In the genomic region with DNA sequence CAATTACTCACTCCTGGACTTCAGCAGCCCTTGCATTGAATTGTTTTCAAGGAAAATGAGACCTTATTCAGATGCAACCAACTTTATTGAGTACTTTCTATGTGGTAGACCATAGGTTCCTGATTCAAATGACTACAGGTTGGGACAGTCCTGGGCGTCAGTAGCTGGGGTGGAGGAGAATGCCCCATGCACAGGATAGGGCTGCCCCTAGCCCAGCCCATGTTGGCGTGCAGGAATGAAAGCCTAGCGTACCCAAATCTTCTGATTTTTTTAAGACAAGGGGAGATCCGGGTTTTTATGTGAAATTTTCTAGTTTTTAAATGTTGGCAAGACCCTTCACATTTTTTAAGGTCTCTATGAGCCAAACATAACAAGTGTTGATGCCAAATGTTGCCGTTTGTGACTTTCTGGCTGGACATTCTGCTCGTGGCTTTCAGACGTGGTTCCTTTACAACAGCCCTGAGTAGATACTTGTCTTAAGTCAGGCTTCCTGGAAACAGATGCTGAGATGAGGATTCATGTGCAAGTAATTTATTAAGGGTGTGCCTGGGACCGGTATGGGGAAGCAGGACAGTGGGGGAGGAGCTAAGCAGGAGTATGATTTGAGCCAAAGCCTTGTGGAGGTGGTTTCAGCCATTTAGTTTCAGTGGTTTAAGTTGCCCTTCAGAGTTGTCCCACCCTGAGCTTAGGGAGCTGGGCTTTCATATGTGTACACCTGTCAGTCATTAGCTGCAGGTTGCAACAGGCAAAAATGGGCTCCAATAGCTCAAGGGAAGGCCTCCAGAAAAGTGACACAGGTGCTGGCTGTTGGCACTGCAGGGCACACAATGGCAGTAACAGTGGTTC, we compare ENCODE assay signal across 14 cellular contexts.
A peak's percentile ranks its signal among the peaks of the same experiment; 100 is the strongest.
DNase-seq lines count a peak whose midpoint lies in the region; ATAC-seq, FAIRE-seq and TF ChIP-seq lines count a peak whose summit lies in the region.
"Had no signal": no experiment of that assay in that cellular context is flagged by ENCODE, and none has a peak within 500 bp of the region (broad histone marks: within the 10 kb centered on the region; RNA-seq: fewer than 3 reads in every experiment).

No MANE protein-coding gene starts in this region.

- H3K9ac ChIP-seq in GM23248 = no peak overlapping the region

- H3K27me3 ChIP-seq in MG63 (no peaks in the 10 kb centered on the region), hepatocyte (no peaks in the 10 kb centered on the region), GM23248 (replicated peaks; ENCODE audit: insufficient read depth) (peaks cover 7% of the 10 kb centered on the region)

- no peaks in the 10 kb centered on the region for H4K20me1 ChIP-seq in hepatocyte (ENCODE audit: insufficient read depth, poor library complexity, severe bottlenecking)
- H4K20me1 ChIP-seq in GM23248 (ENCODE audit: insufficient read depth) = no peaks in the 10 kb centered on the region

- H3K27ac ChIP-seq in hepatocyte = no peak overlapping the region
- no peak overlapping the region for H3K27ac ChIP-seq in GM23248

- H2AFZ ChIP-seq in hepatocyte (no peak overlapping the region), GM23248 (no peak overlapping the region)

- H3K9me2 ChIP-seq in hepatocyte (replicated peaks; ENCODE audit: insufficient read depth) (no peaks in the 10 kb centered on the region), GM23248 (ENCODE audit: insufficient read depth) (no peaks in the 10 kb centered on the region)

- no peak overlapping the region for H3K4me2 ChIP-seq in hepatocyte
- no peak overlapping the region for H3K4me2 ChIP-seq in GM23248 (ENCODE audit: unreplicated experiment)

- H3K4me1 ChIP-seq in hepatocyte (ENCODE audit: insufficient read depth) = no peaks in the 10 kb centered on the region
- H3K4me1 ChIP-seq in GM23248 (ENCODE audit: insufficient read depth) = no peaks in the 10 kb centered on the region

- H3K79me2 ChIP-seq in hepatocyte = no peaks in the 10 kb centered on the region
- H3K79me2 ChIP-seq in GM23248 (ENCODE audit: insufficient read depth) = no peaks in the 10 kb centered on the region

- in situ Hi-C loops in GM23248 (cut with MboI) = no loop called here

- H3K36me3 ChIP-seq in MG63 = no peaks in the 10 kb centered on the region
- H3K36me3 ChIP-seq in hepatocyte (replicated peaks; ENCODE audit: insufficient read depth, low read depth) = no peaks in the 10 kb centered on the region
- H3K36me3 ChIP-seq in GM23248 (ENCODE audit: low read depth) = no peaks in the 10 kb centered on the region

- 75% methylated on average over 8 of the region's 8 CpGs for WGBS in hepatocyte (ENCODE audit: low lambda C conversion rate, missing lambda C conversion rate)
- 4% methylated on average over 8 of the region's 8 CpGs for WGBS in GM23248 (ENCODE audit: low coverage in 1 of 2, low lambda C conversion rate in 2 of 2, missing lambda C conversion rate in 2 of 2), 2 experiments

- no peak for TF ChIP-seq CTCF in hepatocyte (IDR thresholded peaks at IDR 0.05; ENCODE audit: poor library complexity)

- no peaks in the 10 kb centered on the region for H3K36me3 Mint-ChIP-seq in activated T-cell treated with anti-CD3 and anti-CD28 coated beads, Interleukin-2, amount 50 U/mL, for 4 hours (ENCODE audit: insufficient read depth)
- H3K36me3 Mint-ChIP-seq: CD8-positive, alpha-beta T cell; memory B cell; stimulated activated effector memory CD8-positive, alpha-beta T cell treated with anti-CD3 and anti-CD28 coated beads, Interleukin-12 subunit alpha, Interleukin-12 subunit beta, amount 100 ng/mL, for 72 hours had no signal

- H3F3A ChIP-seq in GM23248 (ENCODE audit: insufficient read depth) = no peaks in the 10 kb centered on the region

- no peak for FAIRE-seq in urothelium cell line (lab: Jason Lieb, UNC)
- FAIRE-seq: K562 had no signal

- no peaks in the 10 kb centered on the region for H3K9me3 ChIP-seq in MG63
- no peaks in the 10 kb centered on the region for H3K9me3 ChIP-seq in hepatocyte (ENCODE audit: low read depth)
- no peaks in the 10 kb centered on the region for H3K9me3 ChIP-seq in GM23248 (ENCODE audit: low read depth)

- H3K4me3 ChIP-seq in MG63 = no peak overlapping the region
- H3K4me3 ChIP-seq in hepatocyte = no peak overlapping the region
- H3K4me3 ChIP-seq in GM23248 = no peak overlapping the region
- H3K4me3 ChIP-seq: K562 had no signal

- DNase-seq in MG63 = peak; percentile 3
- peak; percentile 14 for DNase-seq in hepatocyte (ENCODE audit: low spot score)
- no peak for DNase-seq in activated T-cell treated with anti-CD3 and anti-CD28 coated beads, Interleukin-2, amount 50 U/mL, for 4 hours
- DNase-seq in central memory CD4-positive, alpha-beta T cell = no peak
- DNase-seq in GM23248 = no peak
- no peak for DNase-seq in urothelium cell line (ENCODE audit: low spot score)
- DNase-seq: activated naive CD4-positive, alpha-beta T cell treated with Interleukin-2 at 50 U/mL for 16 hours; CD8-positive, alpha-beta T cell; erythroblast had no signal

- ATAC-seq in GM18517 (IDR thresholded peaks at IDR 0.05; ENCODE audit: unreplicated experiment) (peak; percentile 74), GM21825 (IDR thresholded peaks at IDR 0.05; ENCODE audit: unreplicated experiment) (peak; percentile 74)
- ATAC-seq in activated T-cell treated with anti-CD3 and anti-CD28 coated beads, Interleukin-2, amount 50 U/mL, for 4 hours = no peak
- ATAC-seq: CD8-positive, alpha-beta T cell; K562; stimulated activated effector memory CD8-positive, alpha-beta T cell treated with anti-CD3 and anti-CD28 coated beads, Interleukin-12 subunit alpha, Interleukin-12 subunit beta, amount 100 ng/mL, for 72 hours had no signal

- H3K9me3 Mint-ChIP-seq in activated T-cell treated with anti-CD3 and anti-CD28 coated beads, Interleukin-2, amount 50 U/mL, for 4 hours = no peaks in the 10 kb centered on the region
- H3K9me3 Mint-ChIP-seq: CD8-positive, alpha-beta T cell; memory B cell; stimulated activated effector memory CD8-positive, alpha-beta T cell treated with anti-CD3 and anti-CD28 coated beads, Interleukin-12 subunit alpha, Interleukin-12 subunit beta, amount 100 ng/mL, for 72 hours had no signal

- no peaks in the 10 kb centered on the region for H3K4me1 Mint-ChIP-seq in activated T-cell treated with anti-CD3 and anti-CD28 coated beads, Interleukin-2, amount 50 U/mL, for 4 hours (ENCODE audit: low read depth)
- H3K4me1 Mint-ChIP-seq: memory B cell; stimulated activated effector memory CD8-positive, alpha-beta T cell treated with anti-CD3 and anti-CD28 coated beads, Interleukin-12 subunit alpha, Interleukin-12 subunit beta, amount 100 ng/mL, for 72 hours had no signal

- H3K4me3 Mint-ChIP-seq in activated T-cell treated with anti-CD3 and anti-CD28 coated beads, Interleukin-2, amount 50 U/mL, for 4 hours = no peak overlapping the region
- H3K4me3 Mint-ChIP-seq: CD8-positive, alpha-beta T cell; memory B cell; stimulated activated effector memory CD8-positive, alpha-beta T cell treated with anti-CD3 and anti-CD28 coated beads, Interleukin-12 subunit alpha, Interleukin-12 subunit beta, amount 100 ng/mL, for 72 hours had no signal

- H3K27me3 Mint-ChIP-seq in activated T-cell treated with anti-CD3 and anti-CD28 coated beads, Interleukin-2, amount 50 U/mL, for 4 hours (ENCODE audit: low read depth) = peaks cover 2% of the 10 kb centered on the region
- H3K27me3 Mint-ChIP-seq: memory B cell had no signal

Comparison
In these comparisons a context has a peak if more than half of its experiments do, and no peak if none do; other contexts are left out.
1. ATAC-seq: peak in GM18517 (single experiment) and GM21825 (single experiment); none in activated T-cell treated with anti-CD3 and anti-CD28 coated beads, Interleukin-2, amount 50 U/mL, for 4 hours (0 of 2).
2. DNase-seq: peak in MG63 (single experiment) and hepatocyte (single experiment); none in activated T-cell treated with anti-CD3 and anti-CD28 coated beads, Interleukin-2, amount 50 U/mL, for 4 hours (single experiment), central memory CD4-positive, alpha-beta T cell (single experiment), GM23248 (single experiment) and urothelium cell line (single experiment).